8 cellular contexts compared by ENCODE assay signal in genomic region chr1:207084701-207085180, GRCh38. TPM values are rescaled to one million over a fixed set of nuclear protein-coding genes. Genes with fewer than 3 reads are reported as not detected.
DNase-seq lines count a peak whose midpoint lies in the region; ATAC-seq and TF ChIP-seq lines count a peak whose summit lies in the region.

No MANE protein-coding gene starts in this region.

- no peaks in the 10 kb centered on the region for H3K9me3 Mint-ChIP-seq in activated CD4-positive, alpha-beta T cell treated with anti-CD3 and anti-CD28 coated beads, Interleukin-2, amount 10 ng/mL, durations not matched to agents 7 days and 5 days
- H3K9me3 Mint-ChIP-seq in stimulated activated memory B cell treated with anti-CD40 and anti-IgM and Interleukin-4, amounts not matched to agents 10 μg/mL and 1 μg/mL and 100 μg/mL, for 72 hours = no peaks in the 10 kb centered on the region

- peak overlapping the region; percentile 24 for H3K27ac ChIP-seq in mesodermal cell (ENCODE audit: low read depth, low read length, severe bottlenecking)

- no peak overlapping the region for H3K27ac Mint-ChIP-seq in activated CD4-positive, alpha-beta T cell treated with anti-CD3 and anti-CD28 coated beads, Interleukin-2, amount 10 ng/mL, durations not matched to agents 7 days and 5 days
- H3K27ac Mint-ChIP-seq in stimulated activated memory B cell treated with anti-CD40 and anti-IgM and Interleukin-4, amounts not matched to agents 10 μg/mL and 1 μg/mL and 100 μg/mL, for 72 hours = no peak overlapping the region

- 33 to 44% methylated on average over 5 to 7 of the region's 8 CpGs for WGBS in mesodermal cell (ENCODE audit: insufficient coverage in 2 of 2), 2 experiments

- H3K36me3 Mint-ChIP-seq in activated CD4-positive, alpha-beta T cell treated with anti-CD3 and anti-CD28 coated beads, Interleukin-2, amount 10 ng/mL, durations not matched to agents 7 days and 5 days (ENCODE audit: low read depth) = peaks cover 3% of the 10 kb centered on the region
- H3K36me3 Mint-ChIP-seq in stimulated activated memory B cell treated with anti-CD40 and anti-IgM and Interleukin-4, amounts not matched to agents 10 μg/mL and 1 μg/mL and 100 μg/mL, for 72 hours = no peaks in the 10 kb centered on the region

- DNase-seq in ELF-1 (ENCODE audit: low read depth, low spot score) (peak; percentile 75), HFF-Myc (ENCODE audit: extremely low read depth, low read depth) (peak; percentile 29), NCI-H345 (lab: John Stamatoyannopoulos, UW) (peak; percentile 63)
- DNase-seq in activated CD4-positive, alpha-beta T cell treated with anti-CD3 and anti-CD28 coated beads, Interleukin-2, amount 10 ng/mL, durations not matched to agents 7 days and 5 days = peak; percentile 78
- peak; percentile 30 for DNase-seq in effector CD8-positive, alpha-beta T cell (lab: John Stamatoyannopoulos, UW)

- peaks cover 20% of the 10 kb centered on the region for H3K27me3 Mint-ChIP-seq in activated CD4-positive, alpha-beta T cell treated with anti-CD3 and anti-CD28 coated beads, Interleukin-2, amount 10 ng/mL, durations not matched to agents 7 days and 5 days
- no peaks in the 10 kb centered on the region for H3K27me3 Mint-ChIP-seq in stimulated activated memory B cell treated with anti-CD40 and anti-IgM and Interleukin-4, amounts not matched to agents 10 μg/mL and 1 μg/mL and 100 μg/mL, for 72 hours

- H3K4me1 Mint-ChIP-seq in activated CD4-positive, alpha-beta T cell treated with anti-CD3 and anti-CD28 coated beads, Interleukin-2, amount 10 ng/mL, durations not matched to agents 7 days and 5 days = peaks cover 37% of the 10 kb centered on the region
- peaks cover 20% of the 10 kb centered on the region for H3K4me1 Mint-ChIP-seq in stimulated activated memory B cell treated with anti-CD40 and anti-IgM and Interleukin-4, amounts not matched to agents 10 μg/mL and 1 μg/mL and 100 μg/mL, for 72 hours

- no peak overlapping the region for H3K4me3 Mint-ChIP-seq in activated CD4-positive, alpha-beta T cell treated with anti-CD3 and anti-CD28 coated beads, Interleukin-2, amount 10 ng/mL, durations not matched to agents 7 days and 5 days
- no peak overlapping the region for H3K4me3 Mint-ChIP-seq in stimulated activated memory B cell treated with anti-CD40 and anti-IgM and Interleukin-4, amounts not matched to agents 10 μg/mL and 1 μg/mL and 100 μg/mL, for 72 hours

- POLR2A ChIA-PET in activated CD4-positive, alpha-beta T cell treated with anti-CD3 and anti-CD28 coated beads, Interleukin-2, amount 10 ng/mL, durations not matched to agents 7 days and 5 days (lab: Charles Lee) = no interaction called here

- ATAC-seq in stimulated activated memory B cell treated with anti-CD40 and anti-IgM and Interleukin-4, amounts not matched to agents 10 μg/mL and 1 μg/mL and 100 μg/mL, for 72 hours = peak; percentile 70
- ATAC-seq in GM18861 (IDR thresholded peaks at IDR 0.05; ENCODE audit: unreplicated experiment) = no peak

- CTCF ChIA-PET in activated CD4-positive, alpha-beta T cell treated with anti-CD3 and anti-CD28 coated beads, Interleukin-2, amount 10 ng/mL, durations not matched to agents 7 days and 5 days (lab: Charles Lee) = interaction anchor here (0.7 to 2.5 kb wide), 8 partner anchors 10 to 320 kb away, joined by 3 to 14 read pairs (median 6); partner anchors contain the start of gene PFKFB2

- peak; percentile 52 for TF ChIP-seq CTCF in HFF-Myc (IDR thresholded peaks at IDR 0.05; ENCODE audit: low read depth, low read length, missing control alignments)

- peaks cover 45% of the 10 kb centered on the region for H3K4me1 ChIP-seq in mesodermal cell (ENCODE audit: control insufficient read depth, insufficient read depth, low read length, poor library complexity, severe bottlenecking)

- H3K4me3 ChIP-seq in HFF-Myc (replicated peaks; ENCODE audit: low read depth, low read length) = no peak overlapping the region
- no peak overlapping the region for H3K4me3 ChIP-seq in mesodermal cell (ENCODE audit: extremely low read depth, insufficient read depth, low read length, poor library complexity, severe bottlenecking)

- H3K9me3 ChIP-seq in mesodermal cell (ENCODE audit: control insufficient read depth, low read length) = no peaks in the 10 kb centered on the region

- no peaks in the 10 kb centered on the region for H3K36me3 ChIP-seq in mesodermal cell (ENCODE audit: control insufficient read depth, insufficient read depth, low read length)

RNA-seq across cellular contexts. Expression of gene C4BPB, which starts 3.9 kb away (rescaled TPM):
- 1 to 10 TPM; 2.1 to 3.1 TPM for total RNA-seq in activated CD4-positive, alpha-beta T cell treated with anti-CD3 and anti-CD28 coated beads, Interleukin-2, amount 10 ng/mL, durations not matched to agents 7 days and 5 days
- polyA plus RNA-seq in mesodermal cell (2013, experiment 1 of 2) = 0.44 TPM
- polyA plus RNA-seq in mesodermal cell (2013, experiment 2 of 2) = 1.3 TPM

RNA-seq across cellular contexts. Expression of gene C4BPA, which starts 19.3 kb away (rescaled TPM):
- not detected for total RNA-seq in activated CD4-positive, alpha-beta T cell treated with anti-CD3 and anti-CD28 coated beads, Interleukin-2, amount 10 ng/mL, durations not matched to agents 7 days and 5 days
- polyA plus RNA-seq in mesodermal cell (2013, experiment 1 of 2) = not detected
- not detected for polyA plus RNA-seq in mesodermal cell (2013, experiment 2 of 2)

RNA-seq across cellular contexts. Expression of gene PFKFB2, which starts 31.7 kb away (rescaled TPM):
- 1 to 10 TPM; 2.1 to 2.5 TPM for total RNA-seq in activated CD4-positive, alpha-beta T cell treated with anti-CD3 and anti-CD28 coated beads, Interleukin-2, amount 10 ng/mL, durations not matched to agents 7 days and 5 days
- 5.8 TPM for polyA plus RNA-seq in mesodermal cell (2013, experiment 1 of 2)
- 3.9 TPM for polyA plus RNA-seq in mesodermal cell (2013, experiment 2 of 2)

RNA-seq across cellular contexts. Expression of gene YOD1, which starts 33.7 kb away (rescaled TPM):
- 1 to 10 TPM; 7.3 TPM for total RNA-seq in activated CD4-positive, alpha-beta T cell treated with anti-CD3 and anti-CD28 coated beads, Interleukin-2, amount 10 ng/mL, durations not matched to agents 7 days and 5 days
- 11.7 TPM for polyA plus RNA-seq in mesodermal cell (2013, experiment 1 of 2)
- polyA plus RNA-seq in mesodermal cell (2013, experiment 2 of 2) = 9.9 TPM

RNA-seq across cellular contexts. Expression of gene C1orf116, which starts 52.2 kb away (rescaled TPM):
- total RNA-seq in activated CD4-positive, alpha-beta T cell treated with anti-CD3 and anti-CD28 coated beads, Interleukin-2, amount 10 ng/mL, durations not matched to agents 7 days and 5 days = not detected
- polyA plus RNA-seq in mesodermal cell (2013, experiment 1 of 2) = 0.26 TPM
- polyA plus RNA-seq in mesodermal cell (2013, experiment 2 of 2) = 0.35 TPM
